ENCODE assay signal across 2 cellular contexts in genomic region chr9:121754655-121755436, GRCh38.
TF ChIP-seq lines count a peak whose summit lies in the region.

No MANE protein-coding gene starts in this region.

TF ChIP-seq in WTC11, 78 proteins besides CTCF, POLR2A, EP300 and RAD21:
- TF ChIP-seq ZNF512 (CRISPR knock-in tag; IDR thresholded peaks at IDR 0.05; ENCODE audit: borderline replicate concordance) = no peak
- TF ChIP-seq STAT6 (CRISPR knock-in tag; conservative IDR thresholded peaks at IDR 0.05; ENCODE audit: low read depth) = no peak
- no peak for TF ChIP-seq IRF1 (CRISPR knock-in tag; IDR thresholded peaks at IDR 0.05)
- TF ChIP-seq ZNF423 (CRISPR knock-in tag; IDR thresholded peaks at IDR 0.05) = 0 out of 2 replicates have a peak, but pooled peaks have one; percentile 19
- no peak for TF ChIP-seq ATF2 (CRISPR knock-in tag; IDR thresholded peaks at IDR 0.05; ENCODE audit: borderline replicate concordance, low read depth)
TF ChIP-seq in WTC11: peak in this region for 1.

TF ChIP-seq in endothelial cell of umbilical vein, 7 proteins besides CTCF, POLR2A, EP300 and RAD21:
- TF ChIP-seq EZH2 (IDR thresholded peaks at IDR 0.05; ENCODE audit: borderline replicate concordance, low read depth, low read length, severe bottlenecking) (no peak), MYC (IDR thresholded peaks at IDR 0.05; ENCODE audit: low read depth, low read length) (no peak), MAX (IDR thresholded peaks at IDR 0.05; ENCODE audit: insufficient read depth, insufficient read length) (no peak), GATA2 (IDR thresholded peaks at IDR 0.05; ENCODE audit: insufficient read depth, insufficient read length, low read depth, low read length) (no peak)
